Comparison of ENCODE assay signal across 27 cellular contexts in the genomic region with DNA sequence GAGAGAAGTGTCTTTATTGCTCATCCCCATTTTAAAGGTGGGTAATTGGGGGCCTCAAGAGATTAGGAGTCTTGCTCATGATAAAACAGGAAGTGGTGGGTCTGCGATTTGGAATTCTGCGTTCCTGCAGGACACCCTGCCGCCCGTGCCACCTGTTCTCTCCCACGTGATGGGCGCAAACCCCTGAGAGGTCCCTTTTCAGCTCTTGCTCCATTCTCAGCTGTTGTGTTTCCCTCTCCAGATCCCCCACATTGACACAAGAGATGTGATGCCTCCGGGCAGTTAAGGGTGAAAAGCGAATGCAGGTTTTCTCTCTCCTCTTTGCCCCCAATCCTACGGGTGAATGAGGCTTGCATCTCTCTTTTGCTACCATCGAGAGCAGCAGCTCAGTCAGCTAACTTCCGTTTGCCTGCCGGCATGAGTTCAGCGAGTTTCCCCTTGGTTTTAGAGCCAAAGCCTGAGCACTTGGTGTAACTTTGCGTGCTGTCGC.
"Had no signal": no experiment of that assay in that cellular context is flagged by ENCODE, and none has a peak within 500 bp of the region (broad histone marks: within the 10 kb centered on the region; RNA-seq: fewer than 3 reads in every experiment).

No MANE protein-coding gene starts in this region.

- H3K4me1 Mint-ChIP-seq: naive B cell; natural killer cell; stimulated activated naive B cell treated with anti-CD40 and anti-IgM and Interleukin-4, amounts not matched to agents 10 μg/mL and 1 μg/mL and 100 μg/mL, for 72 hours had no signal

- ATAC-seq: left colon; left lung; pancreas; right cardiac atrium; sciatic nerve; stimulated activated naive B cell treated with anti-CD40 and anti-IgM and Interleukin-4, amounts not matched to agents 10 μg/mL and 1 μg/mL and 100 μg/mL, for 72 hours; stimulated activated naive CD8-positive, alpha-beta T cell treated with anti-CD3 and anti-CD28 coated beads, Interleukin-15, Interleukin-2, amounts not matched to agents 100 U/mL and 50 U/mL, for 24 hours had no signal

- H3K4me1 ChIP-seq: left lung, pancreas, prostate gland, stomach, vagina had no signal

- H3K36me3 ChIP-seq: left lung, pancreas, prostate gland, stomach, thyroid gland, vagina had no signal

- H3K4me3 ChIP-seq: left lung, lung, pancreas, prostate gland, skin epidermis, stomach, testis, thyroid gland, vagina had no signal

- H3K27me3 ChIP-seq: left lung, pancreas, stomach, testis, thyroid gland, vagina had no signal

- DNase-seq: hippocampal formation; kidney glomerular epithelial cell; left colon; left lung; mesendoderm; naive B cell; natural killer cell; nucleus accumbens; pancreas; right cardiac atrium; stimulated activated CD4-positive, alpha-beta T cell treated with anti-CD3 and anti-CD28 coated beads, Interleukin-12 subunit alpha, Interleukin-12 subunit beta, amount 100 ng/mL, for 4 hours; stimulated activated CD4-positive, alpha-beta T cell treated with anti-CD3 and anti-CD28 coated beads, Interleukin-15, amount 100 ng/mL, for 24 hours; stimulated activated CD4-positive, alpha-beta T cell treated with anti-CD3 and anti-CD28 coated beads, Interleukin-2, amount 100 ng/mL, for 24 hours; stimulated activated CD4-positive, alpha-beta T cell treated with anti-CD3 and anti-CD28 coated beads, Interleukin-4, amount 100 ng/mL, for 1 hour; stimulated activated naive B cell treated with anti-CD40 and anti-IgM and Interleukin-4, amounts not matched to agents 10 μg/mL and 1 μg/mL and 100 μg/mL, for 72 hours; stimulated activated naive CD8-positive, alpha-beta T cell treated with anti-CD3 and anti-CD28 coated beads, Interleukin-15, Interleukin-2, amounts not matched to agents 100 U/mL and 50 U/mL, for 24 hours; stomach; testis; thyroid gland had no signal

- H3K36me3 Mint-ChIP-seq: natural killer cell; stimulated activated naive B cell treated with anti-CD40 and anti-IgM and Interleukin-4, amounts not matched to agents 10 μg/mL and 1 μg/mL and 100 μg/mL, for 72 hours had no signal

- H3K27ac Mint-ChIP-seq: mesothelial cell of epicardium; naive B cell; natural killer cell; stimulated activated naive B cell treated with anti-CD40 and anti-IgM and Interleukin-4, amounts not matched to agents 10 μg/mL and 1 μg/mL and 100 μg/mL, for 72 hours; type B pancreatic cell had no signal

- H3K27me3 Mint-ChIP-seq: stimulated activated naive B cell treated with anti-CD40 and anti-IgM and Interleukin-4, amounts not matched to agents 10 μg/mL and 1 μg/mL and 100 μg/mL, for 72 hours had no signal

- H3K27ac ChIP-seq: left lung, pancreas, prostate gland, skin epidermis, stomach, testis, thyroid gland, vagina had no signal

- FAIRE-seq: keratinocyte, pancreas had no signal

- H3K4me3 Mint-ChIP-seq: mesothelial cell of epicardium; naive B cell; natural killer cell; stimulated activated naive B cell treated with anti-CD40 and anti-IgM and Interleukin-4, amounts not matched to agents 10 μg/mL and 1 μg/mL and 100 μg/mL, for 72 hours had no signal

- H3K9me3 ChIP-seq: pancreas, prostate gland, testis, thyroid gland had no signal

- H3K9me3 Mint-ChIP-seq: mesothelial cell of epicardium, natural killer cell, type B pancreatic cell had no signal
